Comparison of ENCODE assay signal across 30 cellular contexts in the genomic region with DNA sequence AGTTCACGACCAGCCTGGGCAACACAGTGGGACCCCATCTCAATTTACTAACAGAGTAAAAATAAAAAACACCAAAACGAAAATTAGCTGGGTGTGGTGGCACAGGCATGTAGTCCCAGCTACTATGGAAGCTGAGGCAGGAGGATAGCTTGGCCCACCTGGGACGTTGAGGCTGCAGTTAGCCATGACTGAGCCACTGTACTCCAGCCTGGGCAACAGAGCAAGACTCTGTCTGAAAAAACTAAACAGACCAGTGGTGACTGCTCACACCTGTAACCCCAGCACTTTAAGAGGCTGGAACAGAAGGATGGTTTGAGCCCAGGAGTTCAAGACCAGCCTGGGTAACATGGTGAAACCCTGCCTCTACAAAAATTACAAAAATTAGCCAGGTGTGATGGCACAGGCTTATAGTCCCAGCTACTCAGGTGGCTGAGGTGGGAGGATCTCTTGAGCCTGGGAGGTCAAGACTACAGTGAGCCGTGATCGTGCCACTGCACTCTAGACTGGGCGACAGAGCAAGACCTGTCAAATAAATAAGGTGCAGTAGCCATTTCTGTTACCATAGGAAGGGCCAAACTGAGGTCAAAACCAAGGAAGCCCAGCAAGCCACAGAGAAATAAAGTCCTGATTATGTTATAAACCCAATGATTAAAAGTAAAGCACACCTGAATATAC. TPM values are rescaled to one million over a fixed set of nuclear protein-coding genes. Genes with fewer than 3 reads are reported as not detected.
A peak's percentile ranks its signal among the peaks of the same experiment; 100 is the strongest.
DNase-seq lines count a peak whose midpoint lies in the region; ATAC-seq, FAIRE-seq and TF ChIP-seq lines count a peak whose summit lies in the region.
"Had no signal": no experiment of that assay in that cellular context is flagged by ENCODE, and none has a peak within 500 bp of the region (broad histone marks: within the 10 kb centered on the region; RNA-seq: fewer than 3 reads in every experiment).

No MANE protein-coding gene starts in this region.

- CTCF ChIA-PET in HepG2 (lab: Yijun Ruan, JAX; ENCODE audit: low intra/inter-chr PET ratio, low total read pairs), result no interaction called here

- no peak overlapping the region for H3K9ac ChIP-seq in HepG2 (ENCODE audit: insufficient read depth, low read depth, low read length)
- H3K9ac ChIP-seq: BLaER1 had no signal

- no peak for FAIRE-seq in HepG2 (lab: Jason Lieb, UNC)

- TF ChIP-seq RAD21 in HepG2 (CRISPR knock-in tag; IDR thresholded peaks at IDR 0.05), result no peak

- POLR2A ChIA-PET in HepG2 (lab: Yijun Ruan, JAX), result no interaction called here

- TF ChIP-seq EP300 in HepG2 (IDR thresholded peaks at IDR 0.05; ENCODE audit: low read depth in 2 of 2, low read length in 2 of 2) (no peak), HepG2 (CRISPR knock-in tag; IDR thresholded peaks at IDR 0.05; ENCODE audit: borderline replicate concordance) (no peak)

- H4K20me1 ChIP-seq in HepG2 (ENCODE audit: insufficient read depth, low read length), result peaks cover 51% of the 10 kb centered on the region

- H3K79me2 ChIP-seq in HepG2 (ENCODE audit: insufficient read depth, low read length), result peaks cover 98% of the 10 kb centered on the region

- H3K4me2 ChIP-seq in HepG2 (ENCODE audit: low read depth, low read length), result no peak overlapping the region; the same call in 1 of the 2 replicates
- H3K4me2 ChIP-seq: hepatocyte had no signal

- peak overlapping the region; percentile 27 for H3K27ac Mint-ChIP-seq in T-helper 17 cell
- no peak overlapping the region for H3K27ac Mint-ChIP-seq in activated CD4-positive, alpha-beta T cell treated with anti-CD3 and anti-CD28 coated beads, Interleukin-2, amount 10 ng/mL, durations not matched to agents 24 days and 14 days
- H3K27ac Mint-ChIP-seq: stimulated activated naive CD8-positive, alpha-beta T cell treated with anti-CD3 and anti-CD28 coated beads, Interleukin-15, Interleukin-2, amounts not matched to agents 100 ng/mL and 50 ng/mL, for 24 hours had no signal

- ATAC-seq in T-helper 17 cell, result no peak
- ATAC-seq in HepG2, result no peak; the same call in 1 of the 3 replicates
- ATAC-seq: activated CD4-positive, CD25-positive, alpha-beta regulatory T cell treated with anti-CD3 and anti-CD28 coated beads, Interleukin-2, amount 50 U/mL, for 24 hours; foreskin keratinocyte had no signal

- in situ Hi-C loops in HepG2 (cut with HindIII; ENCODE audit: extremely low pct_ligation_motif_present, low pct_unique_long_range_greater_than_20kb), result no loop called here
- in situ Hi-C loops in GM13977 (cut with MboI; ENCODE audit: low pct_unique_long_range_greater_than_20kb, low sequenced_read_pairs, unreplicated experiment), result no loop called here
- in situ Hi-C loops in G401 (cut with HindIII; ENCODE audit: low sequenced_read_pairs), result no loop called here

- TF ChIP-seq CTCF in left ventricle myocardium inferior (IDR thresholded peaks at IDR 0.05; ENCODE audit: borderline replicate concordance), result no peak
- no peak for TF ChIP-seq CTCF in right atrium auricular region (IDR thresholded peaks at IDR 0.05)
- TF ChIP-seq CTCF in HepG2 (CRISPR knock-in tag; IDR thresholded peaks at IDR 0.05), result no peak
- TF ChIP-seq CTCF in GM13977 (IDR thresholded peaks at IDR 0.05; ENCODE audit: extremely low read depth, insufficient read depth, missing control alignments), result no peak

- H3K36me3 Mint-ChIP-seq in T-helper 17 cell (ENCODE audit: low read depth), result no peaks in the 10 kb centered on the region
- peaks cover 20% of the 10 kb centered on the region for H3K36me3 Mint-ChIP-seq in activated CD4-positive, alpha-beta T cell treated with anti-CD3 and anti-CD28 coated beads, Interleukin-2, amount 10 ng/mL, durations not matched to agents 24 days and 14 days (ENCODE audit: low read depth)

- H3K4me3 ChIP-seq in left ventricle myocardium inferior, result no peak overlapping the region
- H3K4me3 ChIP-seq in right atrium auricular region, result no peak overlapping the region
- H3K4me3 ChIP-seq in HepG2 (replicated peaks in 1 of 3; ENCODE audit: insufficient read depth in 1 of 3, low read depth in 2 of 3, low read length in 3 of 3), result no peak overlapping the region
- H3K4me3 ChIP-seq: BLaER1, coronary artery, esophagus muscularis mucosa, hepatocyte, MG63, Peyer's patch, SJCRH30, skin epidermis, thoracic aorta had no signal

- H2AFZ ChIP-seq in HepG2 (ENCODE audit: low read length), result no peak overlapping the region
- H2AFZ ChIP-seq: hepatocyte had no signal

- H3K9me3 ChIP-seq in left ventricle myocardium inferior (replicated peaks) (no peaks in the 10 kb centered on the region), right atrium auricular region (no peaks in the 10 kb centered on the region), T-helper 17 cell (ENCODE audit: control insufficient read depth, low read length, poor library complexity, severe bottlenecking) (no peaks in the 10 kb centered on the region), HepG2 (ENCODE audit: low read length) (no peaks in the 10 kb centered on the region)
- H3K9me3 ChIP-seq: esophagus muscularis mucosa, MG63, Peyer's patch, SJCRH30, thoracic aorta had no signal

- no peak for TF ChIP-seq POLR2A in HepG2 (IDR thresholded peaks at IDR 0.05; ENCODE audit: insufficient read depth in 1 of 2, low read depth in 2 of 2, low read length in 2 of 2)

- H3K4me1 ChIP-seq in left ventricle myocardium inferior (peaks cover 67% of the 10 kb centered on the region), right atrium auricular region (peaks cover 0 to 38% of the 10 kb centered on the region in 2 donors), HepG2 (ENCODE audit: insufficient read depth, low read length) (peaks cover 88% of the 10 kb centered on the region)
- H3K4me1 ChIP-seq: SJCRH30 had no signal

- peak overlapping the region; percentile 65 for H3K27ac ChIP-seq in left ventricle myocardium inferior (replicated peaks)
- H3K27ac ChIP-seq in right atrium auricular region, result peak overlapping the region in 1 of 2 donors; percentile 46
- no peak overlapping the region for H3K27ac ChIP-seq in HepG2 (ENCODE audit: extremely low read length, insufficient read depth, low read length)
- H3K27ac ChIP-seq: BLaER1, coronary artery, esophagus muscularis mucosa, foreskin keratinocyte, hepatocyte, SJCRH30, thoracic aorta had no signal

- no peaks in the 10 kb centered on the region for H3K27me3 Mint-ChIP-seq in T-helper 17 cell
- H3K27me3 Mint-ChIP-seq in activated CD4-positive, alpha-beta T cell treated with anti-CD3 and anti-CD28 coated beads, Interleukin-2, amount 10 ng/mL, durations not matched to agents 24 days and 14 days, result no peaks in the 10 kb centered on the region
- H3K27me3 Mint-ChIP-seq: stimulated activated naive CD8-positive, alpha-beta T cell treated with anti-CD3 and anti-CD28 coated beads, Interleukin-15, Interleukin-2, amounts not matched to agents 100 ng/mL and 50 ng/mL, for 24 hours had no signal

- H3K36me3 ChIP-seq in left ventricle myocardium inferior (no peaks in the 10 kb centered on the region), right atrium auricular region (no peaks in the 10 kb centered on the region), HepG2 (replicated peaks in 1 of 2; ENCODE audit: control insufficient read depth in 1 of 2, insufficient read depth in 2 of 2, low read length in 2 of 2) (peaks cover 0 to 2% of the 10 kb centered on the region in 2 experiments; a peak in 2 of 5 replicates)
- H3K36me3 ChIP-seq: esophagus muscularis mucosa, thoracic aorta had no signal

- WGBS in HepG2 (ENCODE audit: low lambda C conversion rate), result 93% methylated on average over 6 of the region's 6 CpGs

- peak overlapping the region; percentile 15 for H3K4me3 Mint-ChIP-seq in T-helper 17 cell
- H3K4me3 Mint-ChIP-seq in activated CD4-positive, alpha-beta T cell treated with anti-CD3 and anti-CD28 coated beads, Interleukin-2, amount 10 ng/mL, durations not matched to agents 24 days and 14 days, result no peak overlapping the region
- H3K4me3 Mint-ChIP-seq: stimulated activated naive CD8-positive, alpha-beta T cell treated with anti-CD3 and anti-CD28 coated beads, Interleukin-15, Interleukin-2, amounts not matched to agents 100 ng/mL and 50 ng/mL, for 24 hours had no signal

- H3K27me3 ChIP-seq in left ventricle myocardium inferior (ENCODE audit: low read depth) (no peaks in the 10 kb centered on the region), right atrium auricular region (no peaks in the 10 kb centered on the region), HepG2 (ENCODE audit: control insufficient read depth in 1 of 2, insufficient read depth in 2 of 2, low read length in 2 of 2) (no peaks in the 10 kb centered on the region)
- H3K27me3 ChIP-seq: BLaER1, esophagus muscularis mucosa, foreskin keratinocyte, hepatocyte, MG63, Peyer's patch, SJCRH30 had no signal

- no TSS peak for BruUV-seq in HepG2 (replicated peaks; lab: Mats Ljungman, UMichigan)

- H3K9me3 Mint-ChIP-seq in activated CD4-positive, alpha-beta T cell treated with anti-CD3 and anti-CD28 coated beads, Interleukin-2, amount 10 ng/mL, durations not matched to agents 24 days and 14 days, result no peaks in the 10 kb centered on the region
- H3K9me3 Mint-ChIP-seq: stimulated activated naive CD8-positive, alpha-beta T cell treated with anti-CD3 and anti-CD28 coated beads, Interleukin-15, Interleukin-2, amounts not matched to agents 100 ng/mL and 50 ng/mL, for 24 hours had no signal

- intact Hi-C loops in left ventricle myocardium inferior (cut with micrococcal nuclease), result no loop called here
- intact Hi-C loops in HepG2 (cut with micrococcal nuclease; ENCODE audit: unreplicated experiment), result no loop called here
- intact Hi-C loops in activated CD4-positive, alpha-beta T cell treated with anti-CD3 and anti-CD28 coated beads, Interleukin-2, amount 10 ng/mL, durations not matched to agents 24 days and 14 days (cut with micrococcal nuclease), result no loop called here

- H3K4me1 Mint-ChIP-seq in T-helper 17 cell, result peaks cover 41% of the 10 kb centered on the region
- H3K4me1 Mint-ChIP-seq in activated CD4-positive, alpha-beta T cell treated with anti-CD3 and anti-CD28 coated beads, Interleukin-2, amount 10 ng/mL, durations not matched to agents 24 days and 14 days, result peaks cover 31% of the 10 kb centered on the region

- no peak for DNase-seq in left ventricle myocardium inferior
- no peak for DNase-seq in right atrium auricular region (ENCODE audit: low spot score)
- DNase-seq in T-helper 17 cell, result no peak
- no peak for DNase-seq in HepG2 (ENCODE audit: low spot score)
- DNase-seq in cerebellar cortex (ENCODE audit: low spot score), result no peak
- DNase-seq in activated CD4-positive, alpha-beta T cell treated with anti-CD3 and anti-CD28 coated beads, Interleukin-2, amount 10 ng/mL, durations not matched to agents 24 days and 14 days, result no peak
- DNase-seq in GM13977 (ENCODE audit: low spot score), result no peak
- no peak for DNase-seq in G401 (ENCODE audit: low spot score)
- DNase-seq: activated naive CD4-positive, alpha-beta T cell; amniotic stem cell; Calu3; DMS79 treated with DMSO at 0.1 percent for 48 hours; foreskin keratinocyte; KBM-7; mesendoderm; MG63; NCI-H1105 treated with DMSO at 0.1 percent for 48 hours; NCI-H2029; NCI-H526; nucleus accumbens; SJCRH30 had no signal

RNA-seq across cellular contexts. Expression of gene USP34, which starts 14.0 kb away (rescaled TPM):
- total RNA-seq in left ventricle myocardium inferior (50.0 TPM), right atrium auricular region (10 to 100 TPM; 66.0 to 76.0 TPM), T-helper 17 cell (100 to 1,000 TPM; 148 to 170 TPM), HepG2 (2016; rRNA removed; fragmentation: Illumina TruSeq; extraction: Trizol) (100 and 155 TPM in 2 replicates)
- 43.5 and 56.3 TPM in 2 replicates for total RNA-seq in HepG2 (2016; cell fraction: cytosol; rRNA removed; fragmentation: Illumina TruSeq; extraction: Trizol; ENCODE audit: low read depth)
- 93.9 and 148 TPM in 2 replicates for total RNA-seq in HepG2 (2016; cell fraction: insoluble cytoplasmic fraction; rRNA removed; fragmentation: Illumina TruSeq; extraction: Trizol)
- total RNA-seq in HepG2 (2016; cell fraction: membrane; rRNA removed; fragmentation: Illumina TruSeq; extraction: Trizol), result 37.1 and 44.6 TPM in 2 replicates
- 155 and 174 TPM in 2 replicates for total RNA-seq in HepG2 (2016; cell fraction: nucleus; rRNA removed; fragmentation: Illumina TruSeq; extraction: Trizol)
- 79.9 and 99.2 TPM in 2 replicates for polyA plus RNA-seq in HepG2 (2011; rRNA removed)
- polyA plus RNA-seq in HepG2 (2011; cell fraction: cytosol; rRNA removed), result 38.9 and 63.9 TPM in 2 replicates
- polyA plus RNA-seq in HepG2 (2011; cell fraction: nucleus; rRNA removed), result 110 and 113 TPM in 2 replicates
- polyA plus RNA-seq in HepG2 (2012), result 88.4 and 89.7 TPM in 2 replicates
- 4.3 and 5.9 TPM in 2 replicates for polyA plus RNA-seq in HepG2 (2016; cell fraction: cytosol; fragmentation: Illumina TruSeq; extraction: Trizol; ENCODE audit: low read depth)
- 126 and 130 TPM in 2 replicates for polyA plus RNA-seq in HepG2 (2016; cell fraction: insoluble cytoplasmic fraction; fragmentation: Illumina TruSeq; extraction: Trizol; ENCODE audit: low read depth)
- polyA plus RNA-seq in HepG2 (2016; cell fraction: membrane; fragmentation: Illumina TruSeq; extraction: Trizol; ENCODE audit: low read depth), result 13.7 and 17.5 TPM in 2 replicates
- polyA plus RNA-seq in HepG2 (2016; cell fraction: nucleus; fragmentation: Illumina TruSeq; extraction: Trizol; ENCODE audit: insufficient read depth, low read depth), result 191 and 219 TPM in 2 replicates
- polyA minus RNA-seq in HepG2 (2011; rRNA and poly(A)+ RNA removed; ENCODE audit: low replicate concordance), result 132 and 183 TPM in 2 replicates
- polyA minus RNA-seq in HepG2 (2011; cell fraction: cytosol; rRNA and poly(A)+ RNA removed), result 93.0 and 99.9 TPM in 2 replicates
- polyA minus RNA-seq in HepG2 (2011; cell fraction: nucleus; rRNA and poly(A)+ RNA removed), result 468 and 469 TPM in 2 replicates
- total RNA-seq in activated CD4-positive, alpha-beta T cell treated with anti-CD3 and anti-CD28 coated beads, Interleukin-2, amount 10 ng/mL, durations not matched to agents 24 days and 14 days, result 84.3 and 93.8 TPM in 2 replicates
- 99.4 and 117 TPM in 2 replicates for total RNA-seq in G401 (2014; rRNA removed; shearing (Covaris generic))
